Comparison of ENCODE assay signal across 17 cellular contexts in genomic region chr3:195159117-195159818, GRCh38.
DNase-seq lines count a peak whose midpoint lies in the region; ATAC-seq and TF ChIP-seq lines count a peak whose summit lies in the region.
"Had no signal": no experiment of that assay in that cellular context is flagged by ENCODE, and none has a peak within 500 bp of the region (broad histone marks: within the 10 kb centered on the region; RNA-seq: fewer than 3 reads in every experiment).

No MANE protein-coding gene starts in this region.

- H3K18ac ChIP-seq in mesenchymal stem cell (ENCODE audit: low read depth in 1 of 2, low read length in 2 of 2), result peak overlapping the region; percentile 81 to 94

- peaks cover 10% of the 10 kb centered on the region for H3K79me1 ChIP-seq in mesenchymal stem cell (replicated peaks; ENCODE audit: low read length, poor library complexity, severe bottlenecking)

- no peak overlapping the region for H2BK5ac ChIP-seq in mesenchymal stem cell (ENCODE audit: low read depth, low read length, poor library complexity, severe bottlenecking)

- H3K36me3 Mint-ChIP-seq in stimulated activated memory B cell treated with anti-CD40 and anti-IgM and Interleukin-4, amounts not matched to agents 10 μg/mL and 1 μg/mL and 100 μg/mL, for 72 hours, result peaks cover 8% of the 10 kb centered on the region
- H3K36me3 Mint-ChIP-seq in osteocyte (ENCODE audit: unreplicated experiment), result peaks cover 2% of the 10 kb centered on the region

- H3K23ac ChIP-seq in mesenchymal stem cell (ENCODE audit: low read length in 2 of 2), result peak overlapping the region in 1 of 2 experiments; percentile 2

- no peak overlapping the region for H3K14ac ChIP-seq in mesenchymal stem cell (ENCODE audit: low read length in 2 of 2)

- H3K4ac ChIP-seq in mesenchymal stem cell (ENCODE audit: low read depth in 1 of 2, low read length in 2 of 2), result peak overlapping the region; percentile 53 to 89

- H2BK15ac ChIP-seq in mesenchymal stem cell (ENCODE audit: low read depth, poor library complexity, severe bottlenecking), result peak overlapping the region; percentile 76

- H4K91ac ChIP-seq in mesenchymal stem cell (ENCODE audit: low read length), result peak overlapping the region; percentile 60

- no peaks in the 10 kb centered on the region for H3K9me3 ChIP-seq in esophagus (ENCODE audit: control insufficient read depth in 2 of 2, insufficient read depth in 1 of 2, low read depth in 1 of 2, low read length in 1 of 2)
- no peaks in the 10 kb centered on the region for H3K9me3 ChIP-seq in mesenchymal stem cell (ENCODE audit: control insufficient read depth, low read length)
- H3K9me3 ChIP-seq: thoracic aorta had no signal

- no peaks in the 10 kb centered on the region for H3K27me3 Mint-ChIP-seq in stimulated activated memory B cell treated with anti-CD40 and anti-IgM and Interleukin-4, amounts not matched to agents 10 μg/mL and 1 μg/mL and 100 μg/mL, for 72 hours
- no peaks in the 10 kb centered on the region for H3K27me3 Mint-ChIP-seq in osteocyte (ENCODE audit: unreplicated experiment)
- H3K27me3 Mint-ChIP-seq: T-cell had no signal

- H2AK5ac ChIP-seq in mesenchymal stem cell (ENCODE audit: low read length, severe bottlenecking), result no peak overlapping the region

- H4K8ac ChIP-seq in mesenchymal stem cell (ENCODE audit: low read length), result peak overlapping the region; percentile 66

- peak overlapping the region; percentile 29 for H2BK120ac ChIP-seq in mesenchymal stem cell (ENCODE audit: low read depth, low read length)

- 79 to 88% methylated on average over 10 of the region's 10 CpGs for WGBS in esophagus, 2 donors
- WGBS in mesenchymal stem cell, result 98% methylated on average over 10 of the region's 10 CpGs

- peak overlapping the region; percentile 18 to 80 for H2BK12ac ChIP-seq in mesenchymal stem cell (ENCODE audit: low read length in 2 of 2)

- peaks cover 93% of the 10 kb centered on the region for H3K4me1 Mint-ChIP-seq in stimulated activated memory B cell treated with anti-CD40 and anti-IgM and Interleukin-4, amounts not matched to agents 10 μg/mL and 1 μg/mL and 100 μg/mL, for 72 hours
- H3K4me1 Mint-ChIP-seq in osteocyte (ENCODE audit: unreplicated experiment), result peaks cover 26% of the 10 kb centered on the region

- H3K4me3 ChIP-seq in esophagus (ENCODE audit: low read depth in 1 of 2, low read length in 2 of 2), result no peak overlapping the region
- H3K4me3 ChIP-seq in mesenchymal stem cell (ENCODE audit: insufficient read depth in 1 of 2, low read depth in 1 of 2, low read length in 2 of 2), result no peak overlapping the region
- H3K4me3 ChIP-seq: dorsolateral prefrontal cortex, PC-9, thoracic aorta had no signal

- DNase-seq in HuH-7 (ENCODE audit: low spot score) (peak; percentile 81), mesenchymal stem cell (no peak), cerebellar nuclear complex (lab: John Stamatoyannopoulos, UW) (no peak), GDM1 (lab: John Stamatoyannopoulos, UW) (no peak), NCI-H446 treated with DMSO at 0.1 percent for 48 hours (lab: John Stamatoyannopoulos, UW) (no peak), osteocyte (ENCODE audit: extremely low spot score, unreplicated experiment) (no peak)
- DNase-seq: activated CD4-positive, alpha-beta T cell treated with anti-CD3 and anti-CD28 coated beads for 1 hour; activated naive CD4-positive, alpha-beta T cell; dorsolateral prefrontal cortex; NCI-H187 treated with DMSO at 0.1 percent for 48 hours; NCI-H526 treated with DMSO at 0.1 percent for 48 hours; T-cell had no signal

- TF ChIP-seq CTCF in osteocyte (IDR thresholded peaks at IDR 0.05), result no peak

- no peak for ATAC-seq in stimulated activated memory B cell treated with anti-CD40 and anti-IgM and Interleukin-4, amounts not matched to agents 10 μg/mL and 1 μg/mL and 100 μg/mL, for 72 hours
- ATAC-seq: T-cell had no signal

- H2AFZ ChIP-seq in mesenchymal stem cell (ENCODE audit: low read depth, low read length), result no peak overlapping the region
- H2AFZ ChIP-seq: PC-9 had no signal

- no peaks in the 10 kb centered on the region for H3K27me3 ChIP-seq in esophagus (ENCODE audit: control insufficient read depth in 1 of 2, insufficient read depth in 2 of 2, low read length in 2 of 2)
- H3K27me3 ChIP-seq in mesenchymal stem cell (ENCODE audit: control insufficient read depth in 1 of 2, insufficient read depth in 1 of 2, low read length in 2 of 2), result no peaks in the 10 kb centered on the region
- H3K27me3 ChIP-seq: dorsolateral prefrontal cortex had no signal

- H3K4me3 Mint-ChIP-seq in stimulated activated memory B cell treated with anti-CD40 and anti-IgM and Interleukin-4, amounts not matched to agents 10 μg/mL and 1 μg/mL and 100 μg/mL, for 72 hours, result no peak overlapping the region
- H3K4me3 Mint-ChIP-seq in osteocyte (ENCODE audit: unreplicated experiment), result no peak overlapping the region
- H3K4me3 Mint-ChIP-seq: T-cell had no signal

- no peaks in the 10 kb centered on the region for H3K36me3 ChIP-seq in esophagus (ENCODE audit: control insufficient read depth in 2 of 2, insufficient read depth in 2 of 2, low read length in 1 of 2)
- H3K36me3 ChIP-seq in mesenchymal stem cell (ENCODE audit: control insufficient read depth in 1 of 2, insufficient read depth in 2 of 2, low read depth in 1 of 2, low read length in 2 of 2), result peaks cover 0 to 5% of the 10 kb centered on the region in 2 experiments
- H3K36me3 ChIP-seq: thoracic aorta had no signal

- H3K9ac ChIP-seq in mesenchymal stem cell (ENCODE audit: low read length), result peak overlapping the region; percentile 64

- H3K27ac ChIP-seq in esophagus (ENCODE audit: low read depth in 2 of 2, low read length in 1 of 2) (peak overlapping the region; percentile 53 to 74), mesenchymal stem cell (ENCODE audit: low read length, poor library complexity, severe bottlenecking) (no peak overlapping the region)
- H3K27ac ChIP-seq: PC-9, thoracic aorta had no signal

- H3K9me3 Mint-ChIP-seq in stimulated activated memory B cell treated with anti-CD40 and anti-IgM and Interleukin-4, amounts not matched to agents 10 μg/mL and 1 μg/mL and 100 μg/mL, for 72 hours, result no peaks in the 10 kb centered on the region
- H3K9me3 Mint-ChIP-seq in osteocyte (ENCODE audit: unreplicated experiment), result no peaks in the 10 kb centered on the region
- H3K9me3 Mint-ChIP-seq: T-cell had no signal

- no peak overlapping the region for H3K4me2 ChIP-seq in mesenchymal stem cell (ENCODE audit: low read length, poor library complexity, severe bottlenecking)
- H3K4me2 ChIP-seq: PC-9 had no signal

- H3K4me1 ChIP-seq in esophagus (ENCODE audit: control insufficient read depth in 2 of 2, insufficient read depth in 2 of 2, low read length in 1 of 2) (peaks cover 5 to 7% of the 10 kb centered on the region in 2 donors), mesenchymal stem cell (ENCODE audit: control insufficient read depth, insufficient read depth, low read depth, low read length) (peaks cover 17% of the 10 kb centered on the region)

- H3K27ac Mint-ChIP-seq in stimulated activated memory B cell treated with anti-CD40 and anti-IgM and Interleukin-4, amounts not matched to agents 10 μg/mL and 1 μg/mL and 100 μg/mL, for 72 hours, result peak overlapping the region; percentile 21
- no peak overlapping the region for H3K27ac Mint-ChIP-seq in osteocyte (ENCODE audit: unreplicated experiment)
- H3K27ac Mint-ChIP-seq: progenitor cell of endocrine pancreas had no signal
